In genomic region chr13:26584713-26585112, GRCh38 we compare ENCODE assay signal across 20 cellular contexts. TPM values are rescaled to one million over a fixed set of nuclear protein-coding genes. Genes with fewer than 3 reads are reported as not detected.
A peak's percentile ranks its signal among the peaks of the same experiment; 100 is the strongest.
DNase-seq lines count a peak whose midpoint lies in the region; ATAC-seq lines count a peak whose summit lies in the region.
"Had no signal": no experiment of that assay in that cellular context is flagged by ENCODE, and none has a peak within 500 bp of the region (broad histone marks: within the 10 kb centered on the region; RNA-seq: fewer than 3 reads in every experiment).

No MANE protein-coding gene starts in this region.

- peaks cover 32% of the 10 kb centered on the region for H3K27me3 Mint-ChIP-seq in T-helper 17 cell

- peaks cover 0 to 23% (median 22%) of the 10 kb centered on the region in 5 donors for H3K4me1 ChIP-seq in subcutaneous abdominal adipose tissue (ENCODE audit: control insufficient read depth in 5 of 5, insufficient read depth in 5 of 5, low read length in 5 of 5)

- no peak overlapping the region for H3K4me3 ChIP-seq in subcutaneous abdominal adipose tissue (ENCODE audit: low read depth in 1 of 5, low read length in 5 of 5)
- H3K4me3 ChIP-seq: cardiac muscle cell, left lung, sigmoid colon, SK-N-MC had no signal

- ATAC-seq in T-helper 17 cell: no peak
- ATAC-seq: left lung; natural killer cell treated with Interleukin-12 subunit alpha and Interleukin-12 subunit beta and Interleukin-15 and Interleukin-18, amount 100 ng/mL, for 72 hours had no signal

- H3K9me3 ChIP-seq in subcutaneous abdominal adipose tissue (ENCODE audit: control insufficient read depth in 5 of 5, low read length in 5 of 5): no peaks in the 10 kb centered on the region
- no peaks in the 10 kb centered on the region for H3K9me3 ChIP-seq in T-helper 17 cell (ENCODE audit: control insufficient read depth, low read length, poor library complexity, severe bottlenecking)
- H3K9me3 ChIP-seq: left lung, sigmoid colon had no signal

- DNase-seq in DMS 273 (lab: John Stamatoyannopoulos, UW; ENCODE audit: unreplicated experiment) (peak; percentile 57), DMS 273 treated with DMSO at 0.1 percent for 48 hours (lab: John Stamatoyannopoulos, UW) (no peak), astrocyte of the hippocampus (ENCODE audit: low read depth, low spot score) (peak; percentile 44), glomerular endothelial cell (ENCODE audit: extremely low read depth, low read depth, low spot score) (peak; percentile 65), T-helper 17 cell (no peak), NCI-H2081 (lab: John Stamatoyannopoulos, UW) (no peak), NCI-H2227 treated with DMSO at 0.1 percent for 48 hours (lab: John Stamatoyannopoulos, UW) (no peak)
- DNase-seq: activated CD8-positive, alpha-beta memory T cell treated with anti-CD3 and anti-CD28 coated beads for 24 hours; activated effector memory CD4-positive, alpha-beta T cell treated with anti-CD3 and anti-CD28 coated beads, Interleukin-2, amount 50 U/mL, for 16 hours; endodermal cell; H7; hypothalamus; left lung; sigmoid colon had no signal

- H3K9ac ChIP-seq in subcutaneous abdominal adipose tissue (ENCODE audit: low read length in 5 of 5): no peak overlapping the region

- no peaks in the 10 kb centered on the region for H3K36me3 Mint-ChIP-seq in T-helper 17 cell (ENCODE audit: low read depth)
- H3K36me3 Mint-ChIP-seq: natural killer cell treated with Interleukin-12 subunit alpha and Interleukin-12 subunit beta and Interleukin-15 and Interleukin-18, amount 100 ng/mL, for 72 hours had no signal

- no peaks in the 10 kb centered on the region for H3K36me3 ChIP-seq in subcutaneous abdominal adipose tissue (ENCODE audit: control insufficient read depth in 5 of 5, insufficient read depth in 5 of 5, low read length in 5 of 5)
- H3K36me3 ChIP-seq: cardiac muscle cell, left lung, sigmoid colon had no signal

- peak overlapping the region; percentile 18 for H3K27ac ChIP-seq in subcutaneous abdominal adipose tissue (ENCODE audit: low read depth, low read length)
- H3K27ac ChIP-seq: 22Rv1, cardiac muscle cell, left lung, sigmoid colon, SK-N-MC, VCaP had no signal

- no peak overlapping the region for H3K27ac Mint-ChIP-seq in T-helper 17 cell
- H3K27ac Mint-ChIP-seq: endodermal cell; natural killer cell treated with Interleukin-12 subunit alpha and Interleukin-12 subunit beta and Interleukin-15 and Interleukin-18, amount 100 ng/mL, for 72 hours had no signal

- no peaks in the 10 kb centered on the region for H3K27me3 ChIP-seq in subcutaneous abdominal adipose tissue (ENCODE audit: control insufficient read depth in 5 of 5, insufficient read depth in 4 of 5, low read length in 5 of 5)
- H3K27me3 ChIP-seq: cardiac muscle cell, left lung, sigmoid colon had no signal

- H3K4me3 Mint-ChIP-seq in T-helper 17 cell: no peak overlapping the region
- H3K4me3 Mint-ChIP-seq: endodermal cell; natural killer cell treated with Interleukin-12 subunit alpha and Interleukin-12 subunit beta and Interleukin-15 and Interleukin-18, amount 100 ng/mL, for 72 hours had no signal

- no peaks in the 10 kb centered on the region for H3K4me1 Mint-ChIP-seq in T-helper 17 cell

RNA-seq across cellular contexts. Expression of gene WASF3, which starts 27.2 kb away (rescaled TPM):
- total RNA-seq in glomerular endothelial cell (9.4 and 15.6 TPM in 2 replicates), T-helper 17 cell (1 to 10 TPM in 1 of 2 donors, not detected in 1; 6.4 TPM)
- total RNA-seq: natural killer cell treated with Interleukin-12 subunit alpha and Interleukin-12 subunit beta and Interleukin-15 and Interleukin-18, amount 100 ng/mL, for 72 hours had no signal

Comparison
In these comparisons a context has a peak if more than half of its experiments do, and no peak if none do; other contexts are left out.
1. DNase-seq: peak in DMS 273 (single experiment), astrocyte of the hippocampus (single experiment) and glomerular endothelial cell (single experiment); none in DMS 273 treated with DMSO at 0.1 percent for 48 hours (single experiment), T-helper 17 cell (0 of 3), NCI-H2081 (0 of 2) and NCI-H2227 treated with DMSO at 0.1 percent for 48 hours (single experiment).